In the genomic region with DNA sequence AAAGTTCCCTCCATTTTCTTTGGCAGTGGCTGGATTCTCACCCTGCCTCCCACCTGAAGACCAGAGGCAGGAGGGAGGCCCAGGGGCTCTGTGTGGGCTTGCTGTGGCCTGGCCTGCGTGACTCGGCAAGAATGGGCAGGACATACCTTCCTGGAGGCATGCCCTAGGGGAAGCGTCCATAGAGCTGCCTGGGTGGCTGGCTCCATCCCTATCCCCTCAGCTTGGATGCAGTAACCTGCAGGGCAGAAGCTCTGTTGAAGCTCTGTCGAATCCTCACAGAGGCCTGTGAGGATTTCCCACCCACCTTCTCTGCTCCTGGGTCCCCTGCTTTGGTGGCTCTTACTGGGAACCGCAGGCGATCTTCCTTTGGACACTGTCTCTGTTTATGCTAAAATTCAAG, we compare ENCODE assay signal across 18 cellular contexts. TPM values are rescaled to one million over a fixed set of nuclear protein-coding genes. Genes with fewer than 3 reads are reported as not detected.
DNase-seq lines count a peak whose midpoint lies in the region; TF ChIP-seq lines count a peak whose summit lies in the region.
"Had no signal": no experiment of that assay in that cellular context is flagged by ENCODE, and none has a peak within 500 bp of the region (broad histone marks: within the 10 kb centered on the region; RNA-seq: fewer than 3 reads in every experiment).

No MANE protein-coding gene starts in this region.

- peaks cover 3% of the 10 kb centered on the region for H3K4me1 Mint-ChIP-seq in endodermal cell
- H3K4me1 Mint-ChIP-seq in neural crest cell = peaks cover 47% of the 10 kb centered on the region
- no peaks in the 10 kb centered on the region for H3K4me1 Mint-ChIP-seq in activated T-helper 1 cell treated with anti-CD3 and anti-CD28 coated beads, Interleukin-12 subunit alpha, Interleukin-12 subunit beta, Interleukin-2, Interleukin-4 antibody, amounts not matched to agents 30 ng/mL and 10 ng/mL and 1 ng/mL, durations not matched to agents 14 hours and 24 hours and 36 hours (ENCODE audit: low read depth)

- H3K4me3 ChIP-seq in HEK293 (ENCODE audit: low read depth, low read length) = no peak overlapping the region
- H3K4me3 ChIP-seq in endodermal cell (ENCODE audit: low read length) = no peak overlapping the region
- H3K4me3 ChIP-seq: GM23338 had no signal

- H3K9me3 ChIP-seq in HEK293 (ENCODE audit: control insufficient read depth, insufficient read depth, low read depth, low read length) = no peaks in the 10 kb centered on the region
- H3K9me3 ChIP-seq in endodermal cell (ENCODE audit: control insufficient read depth, low read length) = no peaks in the 10 kb centered on the region
- H3K9me3 ChIP-seq: Caco-2 had no signal

- 50 to 77% methylated on average over 5 to 6 of the region's 6 CpGs for WGBS in endodermal cell (ENCODE audit: insufficient coverage in 1 of 2, insufficient read length in 1 of 2), 2 experiments

- H3K27ac Mint-ChIP-seq in endodermal cell (no peak overlapping the region), neural crest cell (ENCODE audit: unreplicated experiment) (no peak overlapping the region)
- H3K27ac Mint-ChIP-seq in activated T-helper 1 cell treated with anti-CD3 and anti-CD28 coated beads, Interleukin-12 subunit alpha, Interleukin-12 subunit beta, Interleukin-2, Interleukin-4 antibody, amounts not matched to agents 30 ng/mL and 10 ng/mL and 1 ng/mL, durations not matched to agents 14 hours and 24 hours and 36 hours = no peak overlapping the region
- H3K27ac Mint-ChIP-seq: CD4-positive, alpha-beta T cell; GM23338; H9; IgD-negative memory B cell had no signal

- H3K4me1 ChIP-seq in HEK293 (ENCODE audit: control insufficient read depth, insufficient read depth, low read length) = no peaks in the 10 kb centered on the region; the same call in 1 of the 2 replicates
- no peaks in the 10 kb centered on the region for H3K4me1 ChIP-seq in endodermal cell (ENCODE audit: control insufficient read depth, insufficient read depth, low read length)

- intact Hi-C loops in activated T-helper 1 cell treated with anti-CD3 and anti-CD28 coated beads, Interleukin-12 subunit alpha, Interleukin-12 subunit beta, Interleukin-2, Interleukin-4 antibody, amounts not matched to agents 30 ng/mL and 10 ng/mL and 1 ng/mL, durations not matched to agents 14 hours and 24 hours and 36 hours (cut with micrococcal nuclease) = no loop called here

- H3K4me3 Mint-ChIP-seq in endodermal cell (no peak overlapping the region), neural crest cell (peak overlapping the region; percentile 56)
- no peak overlapping the region for H3K4me3 Mint-ChIP-seq in activated T-helper 1 cell treated with anti-CD3 and anti-CD28 coated beads, Interleukin-12 subunit alpha, Interleukin-12 subunit beta, Interleukin-2, Interleukin-4 antibody, amounts not matched to agents 30 ng/mL and 10 ng/mL and 1 ng/mL, durations not matched to agents 14 hours and 24 hours and 36 hours
- H3K4me3 Mint-ChIP-seq: CD4-positive, alpha-beta T cell; GM23338; H9; IgD-negative memory B cell had no signal

- H3K27me3 Mint-ChIP-seq in endodermal cell (ENCODE audit: insufficient read depth) (peaks cover 39% of the 10 kb centered on the region), neural crest cell (ENCODE audit: low read depth) (peaks cover 29% of the 10 kb centered on the region)
- H3K27me3 Mint-ChIP-seq in activated T-helper 1 cell treated with anti-CD3 and anti-CD28 coated beads, Interleukin-12 subunit alpha, Interleukin-12 subunit beta, Interleukin-2, Interleukin-4 antibody, amounts not matched to agents 30 ng/mL and 10 ng/mL and 1 ng/mL, durations not matched to agents 14 hours and 24 hours and 36 hours (ENCODE audit: insufficient read depth) = peaks cover 20% of the 10 kb centered on the region

- H3K27ac ChIP-seq in HEK293 (ENCODE audit: extremely low read depth, low read depth, low read length) (no peak overlapping the region), endodermal cell (ENCODE audit: low read depth, low read length) (no peak overlapping the region)
- H3K27ac ChIP-seq: C4-2B, HL-60 had no signal

- POLR2A ChIA-PET in HEK293 (lab: Yijun Ruan, JAX) = no interaction called here

- TF ChIP-seq CTCF in HEK293 (tag by site-specific recombination; IDR thresholded peaks at IDR 0.05) (no peak), endodermal cell (conservative IDR thresholded peaks at IDR 0.05) (no peak), neural crest cell (conservative IDR thresholded peaks at IDR 0.05) (no peak)

- CTCF ChIA-PET in HEK293 (lab: Yijun Ruan, JAX) = interaction anchor here (0.7 to 1.1 kb wide), 3 partner anchors 34 to 71 kb away, joined by 3 to 9 read pairs (median 3); no protein-coding TSS in a partner anchor

- H3K27me3 ChIP-seq in endodermal cell (ENCODE audit: control insufficient read depth, insufficient read depth, low read length, poor library complexity, severe bottlenecking) = peaks cover 46% of the 10 kb centered on the region

- no peaks in the 10 kb centered on the region for H3K36me3 Mint-ChIP-seq in endodermal cell (ENCODE audit: low read depth)
- H3K36me3 Mint-ChIP-seq in neural crest cell (ENCODE audit: low read depth) = no peaks in the 10 kb centered on the region
- H3K36me3 Mint-ChIP-seq in activated T-helper 1 cell treated with anti-CD3 and anti-CD28 coated beads, Interleukin-12 subunit alpha, Interleukin-12 subunit beta, Interleukin-2, Interleukin-4 antibody, amounts not matched to agents 30 ng/mL and 10 ng/mL and 1 ng/mL, durations not matched to agents 14 hours and 24 hours and 36 hours (ENCODE audit: low read depth) = no peaks in the 10 kb centered on the region
- H3K36me3 Mint-ChIP-seq: IgD-negative memory B cell had no signal

- no peaks in the 10 kb centered on the region for H3K9me3 Mint-ChIP-seq in endodermal cell
- H3K9me3 Mint-ChIP-seq in neural crest cell = no peaks in the 10 kb centered on the region
- no peaks in the 10 kb centered on the region for H3K9me3 Mint-ChIP-seq in activated T-helper 1 cell treated with anti-CD3 and anti-CD28 coated beads, Interleukin-12 subunit alpha, Interleukin-12 subunit beta, Interleukin-2, Interleukin-4 antibody, amounts not matched to agents 30 ng/mL and 10 ng/mL and 1 ng/mL, durations not matched to agents 14 hours and 24 hours and 36 hours
- H3K9me3 Mint-ChIP-seq: CD4-positive, alpha-beta T cell; GM23338; H9; IgD-negative memory B cell had no signal

- no peaks in the 10 kb centered on the region for H3K36me3 ChIP-seq in HEK293 (ENCODE audit: control insufficient read depth in 2 of 2, insufficient read depth in 1 of 2, low read length in 2 of 2)
- no peaks in the 10 kb centered on the region for H3K36me3 ChIP-seq in endodermal cell (ENCODE audit: control insufficient read depth, insufficient read depth, low read length)

- DNase-seq in endodermal cell (peak; percentile 67), neural crest cell (ENCODE audit: low read depth, low spot score) (no peak), NCI-H1105 (lab: John Stamatoyannopoulos, UW) (no peak)
- DNase-seq in activated T-helper 1 cell treated with anti-CD3 and anti-CD28 coated beads, Interleukin-12 subunit alpha, Interleukin-12 subunit beta, Interleukin-2, Interleukin-4 antibody, amounts not matched to agents 30 ng/mL and 10 ng/mL and 1 ng/mL, durations not matched to agents 14 hours and 24 hours and 36 hours (ENCODE audit: low spot score) = no peak
- no peak for DNase-seq in activated CD4-positive, alpha-beta T cell treated with anti-CD3 and anti-CD28 coated beads, Interleukin-2, amount 50 U/mL, for 1 hour
- DNase-seq: ACHN; Caco-2; CD4-positive, alpha-beta T cell; GDM1; H9; KBM-7 had no signal

- no peak overlapping the region for H3K9ac ChIP-seq in endodermal cell (ENCODE audit: extremely low read depth, low read length, poor library complexity, severe bottlenecking)

TF ChIP-seq in HEK293, 187 proteins besides CTCF, POLR2A, EP300 and RAD21 (continues in another document):
- no peak for TF ChIP-seq ZNF324 (tag by site-specific recombination; IDR thresholded peaks at IDR 0.05)

RNA-seq across cellular contexts. Expression of gene PRSS56, which starts 1.3 kb away (rescaled TPM):
- not detected for total RNA-seq in endodermal cell
- polyA plus RNA-seq in endodermal cell (2013, experiment 1 of 2) = 8.4 TPM
- 3.4 TPM for polyA plus RNA-seq in endodermal cell (2013, experiment 2 of 2)
- total RNA-seq in neural crest cell = 52.4 and 54.2 TPM in 2 replicates
- total RNA-seq in activated T-helper 1 cell treated with anti-CD3 and anti-CD28 coated beads, Interleukin-12 subunit alpha, Interleukin-12 subunit beta, Interleukin-2, Interleukin-4 antibody, amounts not matched to agents 30 ng/mL and 10 ng/mL and 1 ng/mL, durations not matched to agents 14 hours and 24 hours and 36 hours = not detected in 2 replicates
- total RNA-seq: Caco-2; CD4-positive, alpha-beta T cell; H9; HT1080 had no signal
- polyA plus RNA-seq: BJ, IgD-negative memory B cell had no signal

RNA-seq across cellular contexts. Expression of gene CHRND, which starts 7.1 kb away (rescaled TPM):
- total RNA-seq in endodermal cell (under 1 TPM in 1 of 2 donors, not detected in 1; 0.11 TPM), neural crest cell (4.1 and 5.8 TPM in 2 replicates)
- 1.2 TPM for polyA plus RNA-seq in endodermal cell (2013, experiment 1 of 2)
- polyA plus RNA-seq in endodermal cell (2013, experiment 2 of 2) = 0.70 TPM
- not detected in 2 replicates for total RNA-seq in activated T-helper 1 cell treated with anti-CD3 and anti-CD28 coated beads, Interleukin-12 subunit alpha, Interleukin-12 subunit beta, Interleukin-2, Interleukin-4 antibody, amounts not matched to agents 30 ng/mL and 10 ng/mL and 1 ng/mL, durations not matched to agents 14 hours and 24 hours and 36 hours
- total RNA-seq: Caco-2; CD4-positive, alpha-beta T cell; H9; HT1080 had no signal
- polyA plus RNA-seq: BJ, IgD-negative memory B cell had no signal

RNA-seq across cellular contexts. Expression of gene CHRNG, which starts 20.6 kb away (rescaled TPM):
- not detected for total RNA-seq in endodermal cell
- 0.39 TPM for polyA plus RNA-seq in endodermal cell (2013, experiment 1 of 2)
- polyA plus RNA-seq in endodermal cell (2013, experiment 2 of 2) = 0.33 TPM
- not detected in 2 replicates for total RNA-seq in neural crest cell
- not detected in 2 replicates for total RNA-seq in activated T-helper 1 cell treated with anti-CD3 and anti-CD28 coated beads, Interleukin-12 subunit alpha, Interleukin-12 subunit beta, Interleukin-2, Interleukin-4 antibody, amounts not matched to agents 30 ng/mL and 10 ng/mL and 1 ng/mL, durations not matched to agents 14 hours and 24 hours and 36 hours
- total RNA-seq: Caco-2; CD4-positive, alpha-beta T cell; GM23338; H9; HT1080 had no signal
- polyA plus RNA-seq: BJ, GM23338, IgD-negative memory B cell had no signal

RNA-seq across cellular contexts. Expression of gene ECEL1, which starts 31.2 kb away (rescaled TPM):
- total RNA-seq in endodermal cell (1 to 10 TPM; 1.6 to 4.6 TPM), neural crest cell (42.9 and 43.9 TPM in 2 replicates)
- polyA plus RNA-seq in endodermal cell (2013, experiment 1 of 2) = 16.1 TPM
- polyA plus RNA-seq in endodermal cell (2013, experiment 2 of 2) = 12.0 TPM
- total RNA-seq in activated T-helper 1 cell treated with anti-CD3 and anti-CD28 coated beads, Interleukin-12 subunit alpha, Interleukin-12 subunit beta, Interleukin-2, Interleukin-4 antibody, amounts not matched to agents 30 ng/mL and 10 ng/mL and 1 ng/mL, durations not matched to agents 14 hours and 24 hours and 36 hours = 0.12 TPM in 1 of 2 replicates, not detected in the other
- total RNA-seq: CD4-positive, alpha-beta T cell; HT1080 had no signal
- polyA plus RNA-seq: BJ, IgD-negative memory B cell had no signal

RNA-seq across cellular contexts. Expression of gene TIGD1, which starts 31.5 kb away (rescaled TPM):
- total RNA-seq in endodermal cell = 1 to 10 TPM; 6.5 to 6.7 TPM
- polyA plus RNA-seq in endodermal cell (2013, experiment 1 of 2) = 9.6 TPM
- polyA plus RNA-seq in endodermal cell (2013, experiment 2 of 2) = 9.6 TPM
- total RNA-seq in neural crest cell = 11.8 and 12.8 TPM in 2 replicates
- 8.4 and 8.9 TPM in 2 replicates for total RNA-seq in activated T-helper 1 cell treated with anti-CD3 and anti-CD28 coated beads, Interleukin-12 subunit alpha, Interleukin-12 subunit beta, Interleukin-2, Interleukin-4 antibody, amounts not matched to agents 30 ng/mL and 10 ng/mL and 1 ng/mL, durations not matched to agents 14 hours and 24 hours and 36 hours

Comparison
In these comparisons a context has a peak if more than half of its experiments do, and no peak if none do; other contexts are left out.
1. RNA of gene PRSS56, which starts 1.3 kb away (total RNA-seq): 52.4 to 54.2 TPM in neural crest cell; not detected in endodermal cell and not detected in activated T-helper 1 cell treated with anti-CD3 and anti-CD28 coated beads, Interleukin-12 subunit alpha, Interleukin-12 subunit beta, Interleukin-2, Interleukin-4 antibody, amounts not matched to agents 30 ng/mL and 10 ng/mL and 1 ng/mL, durations not matched to agents 14 hours and 24 hours and 36 hours; every median in the first group is over 10 times any median in the second.